ENCODE assay signal across 1 cellular context in genomic region chr12:42023733-42024494, GRCh38.
TF ChIP-seq lines count a peak whose summit lies in the region.

No MANE protein-coding gene starts in this region.

TF ChIP-seq in HEK293, 187 proteins besides CTCF, POLR2A, EP300 and RAD21 (continued from another document):
- no peak for TF ChIP-seq PRDM2 (tag by site-specific recombination; IDR thresholded peaks at IDR 0.05; ENCODE audit: borderline replicate concordance)
- 0 out of 2 replicates have a peak, but pooled peaks have one; percentile 12 for TF ChIP-seq ZNF629 (tag by site-specific recombination; IDR thresholded peaks at IDR 0.05)
- peak; percentile 80; the same call in 1 of the 2 replicates for TF ChIP-seq ZFP37 (tag by site-specific recombination; IDR thresholded peaks at IDR 0.05)
- TF ChIP-seq ZBTB8A (tag by site-specific recombination; IDR thresholded peaks at IDR 0.05), result no peak
- TF ChIP-seq PRDM4 (tag by site-specific recombination; IDR thresholded peaks at IDR 0.05), result no peak
- no peak for TF ChIP-seq OVOL3 (tag by site-specific recombination; IDR thresholded peaks at IDR 0.05)
- no peak for TF ChIP-seq ZNF501 (tag by site-specific recombination; IDR thresholded peaks at IDR 0.05)
- TF ChIP-seq GLIS2 (tag by site-specific recombination; IDR thresholded peaks at IDR 0.05), result no peak
- peak; percentile 96 for TF ChIP-seq ZNF654 (tag by site-specific recombination; IDR thresholded peaks at IDR 0.05; ENCODE audit: low read depth)
- no peak for TF ChIP-seq ZNF624 (tag by site-specific recombination; IDR thresholded peaks at IDR 0.05)
- no peak for TF ChIP-seq RBAK (tag by site-specific recombination; IDR thresholded peaks at IDR 0.05)
- TF ChIP-seq ZNF404 (tag by site-specific recombination; IDR thresholded peaks at IDR 0.05), result no peak
- TF ChIP-seq ZNF513 (tag by site-specific recombination; IDR thresholded peaks at IDR 0.05), result no peak
- no peak for TF ChIP-seq SCRT1 (tag by site-specific recombination; IDR thresholded peaks at IDR 0.05; ENCODE audit: borderline replicate concordance)
- TF ChIP-seq ZNF398 (tag by site-specific recombination; IDR thresholded peaks at IDR 0.05), result no peak
- no peak for TF ChIP-seq IKZF3 (tag by site-specific recombination; IDR thresholded peaks at IDR 0.05)
- TF ChIP-seq ZEB2 (tag by site-specific recombination; IDR thresholded peaks at IDR 0.05), result 0 out of 2 replicates have a peak, but pooled peaks have one; percentile 41
- TF ChIP-seq ZNF660 (tag by site-specific recombination; IDR thresholded peaks at IDR 0.05), result peak; percentile 69; the same call in 1 of the 2 replicates
- TF ChIP-seq ZNF747 (tag by site-specific recombination; IDR thresholded peaks at IDR 0.05), result no peak
- no peak for TF ChIP-seq ZNF366 (tag by site-specific recombination; conservative IDR thresholded peaks at IDR 0.05)
- no peak for TF ChIP-seq ZNF664 (tag by site-specific recombination; IDR thresholded peaks at IDR 0.05)
